18 cellular contexts compared by ENCODE assay signal in the genomic region with DNA sequence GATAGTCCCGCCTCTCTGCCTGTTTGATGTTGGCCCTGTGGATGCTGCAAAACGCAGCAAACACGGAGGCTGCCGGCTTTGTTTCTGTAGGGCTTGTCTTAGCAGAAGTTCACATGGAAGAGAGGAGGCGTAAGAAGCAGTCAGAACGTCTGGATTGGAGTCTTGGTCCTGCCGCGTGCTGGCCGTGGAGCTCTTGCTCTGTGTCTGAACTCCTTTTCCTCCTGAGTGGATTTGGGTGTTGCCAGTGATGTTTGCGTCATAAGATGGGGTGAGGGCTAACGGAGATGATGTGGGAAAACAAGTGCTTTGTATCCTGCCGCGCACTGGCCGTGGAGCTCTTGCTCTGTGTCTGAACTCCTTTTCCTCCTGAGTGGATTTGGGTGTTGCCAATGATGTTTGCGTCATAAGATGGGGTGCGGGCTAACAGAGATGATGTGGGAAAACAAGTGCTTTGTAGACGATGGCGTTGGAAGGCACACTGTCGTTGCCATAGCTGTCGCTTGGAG.
"Had no signal": no experiment of that assay in that cellular context is flagged by ENCODE, and none has a peak within 500 bp of the region (broad histone marks: within the 10 kb centered on the region; RNA-seq: fewer than 3 reads in every experiment).

No MANE protein-coding gene starts in this region.

- H3K27me3 ChIP-seq: adrenal gland, right lobe of liver had no signal

- H3K36me3 Mint-ChIP-seq: naive thymus-derived CD8-positive, alpha-beta T cell; stimulated activated naive B cell treated with anti-CD40 and anti-IgM and Interleukin-4, amounts not matched to agents 10 μg/mL and 1 μg/mL and 100 μg/mL, for 72 hours had no signal

- H3K4me3 Mint-ChIP-seq: activated CD4-positive, alpha-beta T cell treated with anti-CD3 and anti-CD28 coated beads for 36 hours; activated CD8-positive, alpha-beta T cell treated with anti-CD3 and anti-CD28 coated beads for 36 hours; naive thymus-derived CD8-positive, alpha-beta T cell; stimulated activated naive B cell treated with anti-CD40 and anti-IgM and Interleukin-4, amounts not matched to agents 10 μg/mL and 1 μg/mL and 100 μg/mL, for 72 hours; type B pancreatic cell had no signal

- H3K27me3 Mint-ChIP-seq: activated CD8-positive, alpha-beta T cell treated with anti-CD3 and anti-CD28 coated beads for 36 hours; type B pancreatic cell had no signal

- DNase-seq: activated CD4-positive, alpha-beta T cell treated with anti-CD3 and anti-CD28 coated beads for 36 hours; activated CD8-positive, alpha-beta memory T cell treated with anti-CD3 and anti-CD28 coated beads, Interleukin-2, amount 50 U/mL, for 4 hours; activated CD8-positive, alpha-beta T cell treated with anti-CD3 and anti-CD28 coated beads for 36 hours; activated naive CD4-positive, alpha-beta T cell treated with Interleukin-2 at 50 U/mL for 16 hours; adrenal gland; central memory CD4-positive, alpha-beta T cell; foreskin melanocyte; kidney glomerular epithelial cell; mucosa of descending colon; naive thymus-derived CD8-positive, alpha-beta T cell; right lobe of liver; stimulated activated CD4-positive, alpha-beta T cell treated with anti-CD3 and anti-CD28 coated beads, Interleukin-2, amount 100 ng/mL, for 24 hours; stimulated activated naive B cell treated with anti-CD40 and anti-IgM and Interleukin-4, amounts not matched to agents 10 μg/mL and 1 μg/mL and 100 μg/mL, for 72 hours; T-helper 1 cell; WERI-Rb-1 had no signal

- H3K36me3 ChIP-seq: adrenal gland, right lobe of liver had no signal

- H3K27ac ChIP-seq: adrenal gland, right lobe of liver, SK-N-MC, WERI-Rb-1 had no signal

- H3K9me3 Mint-ChIP-seq: activated CD8-positive, alpha-beta T cell treated with anti-CD3 and anti-CD28 coated beads for 36 hours; naive thymus-derived CD8-positive, alpha-beta T cell; stimulated activated naive B cell treated with anti-CD40 and anti-IgM and Interleukin-4, amounts not matched to agents 10 μg/mL and 1 μg/mL and 100 μg/mL, for 72 hours; type B pancreatic cell had no signal

- H3K27ac Mint-ChIP-seq: activated CD4-positive, alpha-beta T cell treated with anti-CD3 and anti-CD28 coated beads for 36 hours; activated CD8-positive, alpha-beta T cell treated with anti-CD3 and anti-CD28 coated beads for 36 hours; naive thymus-derived CD8-positive, alpha-beta T cell; stimulated activated naive B cell treated with anti-CD40 and anti-IgM and Interleukin-4, amounts not matched to agents 10 μg/mL and 1 μg/mL and 100 μg/mL, for 72 hours; type B pancreatic cell had no signal

- H3K4me1 ChIP-seq: adrenal gland, right lobe of liver had no signal

- H3K4me3 ChIP-seq: adrenal gland, lung, mucosa of descending colon, right lobe of liver, SK-N-MC had no signal

- H3K9me3 ChIP-seq: adrenal gland, mucosa of descending colon, right lobe of liver had no signal

- H3K4me1 Mint-ChIP-seq: activated CD4-positive, alpha-beta T cell treated with anti-CD3 and anti-CD28 coated beads for 36 hours; naive thymus-derived CD8-positive, alpha-beta T cell; stimulated activated naive B cell treated with anti-CD40 and anti-IgM and Interleukin-4, amounts not matched to agents 10 μg/mL and 1 μg/mL and 100 μg/mL, for 72 hours had no signal

- ATAC-seq: activated CD4-positive, alpha-beta T cell treated with anti-CD3 and anti-CD28 coated beads for 36 hours; activated CD8-positive, alpha-beta T cell treated with anti-CD3 and anti-CD28 coated beads for 36 hours; mucosa of descending colon; naive thymus-derived CD8-positive, alpha-beta T cell; right lobe of liver; stimulated activated naive B cell treated with anti-CD40 and anti-IgM and Interleukin-4, amounts not matched to agents 10 μg/mL and 1 μg/mL and 100 μg/mL, for 72 hours had no signal
